Comparison of ENCODE assay signal across 26 cellular contexts in the genomic region with DNA sequence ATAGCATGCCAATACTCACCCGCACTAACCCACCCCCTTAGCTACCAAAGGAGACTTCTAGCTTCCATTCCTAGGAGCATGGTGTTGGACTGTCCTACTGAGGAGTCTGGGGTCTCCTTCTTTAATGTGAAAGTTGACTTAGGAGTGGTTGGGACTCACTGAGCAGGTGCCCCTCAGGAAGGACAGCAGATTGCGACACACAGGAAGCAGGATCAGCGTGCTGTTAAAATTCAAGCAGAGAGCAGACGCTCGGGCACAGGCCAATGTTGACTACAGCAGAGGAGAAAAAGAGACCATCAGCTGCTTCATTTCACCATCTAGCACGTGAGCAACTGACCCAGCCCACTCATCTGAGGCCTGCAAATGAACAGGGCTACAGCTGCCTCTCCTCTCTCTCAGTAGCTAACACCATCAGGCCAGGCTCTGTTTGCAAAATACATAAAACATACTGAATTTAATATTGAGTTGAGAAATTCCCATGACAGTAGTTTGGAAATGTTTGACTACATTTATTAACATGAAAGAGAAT. TPM values are rescaled to one million over a fixed set of nuclear protein-coding genes. Genes with fewer than 3 reads are reported as not detected.
"Had no signal": no experiment of that assay in that cellular context is flagged by ENCODE, and none has a peak within 500 bp of the region (broad histone marks: within the 10 kb centered on the region; RNA-seq: fewer than 3 reads in every experiment).

No MANE protein-coding gene starts in this region.

- H3K36me3 ChIP-seq: ascending aorta, brain microvascular endothelial cell, gastrocnemius medialis, thyroid gland had no signal

- H3K27me3 ChIP-seq: ascending aorta, brain microvascular endothelial cell, gastrocnemius medialis, thyroid gland had no signal

- H3K4me1 ChIP-seq: ascending aorta, gastrocnemius medialis, thyroid gland had no signal

- H3K27ac ChIP-seq: ascending aorta, brain microvascular endothelial cell, gastrocnemius medialis, thyroid gland had no signal

- H3K4me3 ChIP-seq: ascending aorta, gastrocnemius medialis, lung, thyroid gland had no signal

- DNase-seq: activated B cell treated with CpG ODN at 0.5 μM for 24 hours; activated CD4-positive, alpha-beta T cell treated with anti-CD3 and anti-CD28 coated beads for 36 hours; activated CD4-positive, alpha-beta T cell treated with anti-CD3 and anti-CD28 coated beads, Interleukin-2, amount 50 U/mL, for 4 hours; activated CD8-positive, alpha-beta memory T cell treated with anti-CD3 and anti-CD28 coated beads for 24 hours; activated CD8-positive, alpha-beta memory T cell treated with anti-CD3 and anti-CD28 coated beads, Interleukin-2, amount 50 U/mL, for 4 hours; activated T-cell treated with anti-CD3 and anti-CD28 coated beads, Interleukin-2, amount 50 U/mL, for 24 hours; brain microvascular endothelial cell; caudate nucleus; effector memory CD4-positive, alpha-beta T cell; gastrocnemius medialis; head of caudate nucleus; left colon; natural killer cell; stimulated activated CD4-positive, alpha-beta T cell treated with anti-CD3 and anti-CD28 coated beads, Interleukin-12 subunit alpha, Interleukin-12 subunit beta, amount 100 ng/mL, for 4 hours; substantia nigra; T1000; thyroid gland had no signal

- H3K9me3 ChIP-seq: ascending aorta, gastrocnemius medialis, thyroid gland had no signal

- ATAC-seq: activated CD4-positive, alpha-beta T cell treated with anti-CD3 and anti-CD28 coated beads for 36 hours; activated naive CD4-positive, alpha-beta T cell treated with anti-CD3 and anti-CD28 coated beads, Interleukin-2, amount 50 U/mL, for 72 hours; activated T-helper 17 cell treated with anti-CD3 and anti-CD28 coated beads, Interleukin-2, amount 50 U/mL, for 72 hours; gastrocnemius medialis; left colon; natural killer cell had no signal

RNA-seq across cellular contexts. Expression of a gene that starts 10.8 kb away (rescaled TPM):
- total RNA-seq: activated B cell treated with CpG ODN at 0.5 μM for 24 hours; activated CD4-positive, alpha-beta T cell treated with anti-CD3 and anti-CD28 coated beads for 36 hours; activated naive CD4-positive, alpha-beta T cell treated with anti-CD3 and anti-CD28 coated beads, Interleukin-2, amount 50 U/mL, for 72 hours; activated T-helper 17 cell treated with anti-CD3 and anti-CD28 coated beads, Interleukin-2, amount 50 U/mL, for 72 hours; ascending aorta; dermis microvascular lymphatic vessel endothelial cell; gastrocnemius medialis; mesenteric fat pad; natural killer cell; osteocyte; progenitor cell of endocrine pancreas; skeletal muscle tissue; thyroid gland had no signal
